In the genomic region with DNA sequence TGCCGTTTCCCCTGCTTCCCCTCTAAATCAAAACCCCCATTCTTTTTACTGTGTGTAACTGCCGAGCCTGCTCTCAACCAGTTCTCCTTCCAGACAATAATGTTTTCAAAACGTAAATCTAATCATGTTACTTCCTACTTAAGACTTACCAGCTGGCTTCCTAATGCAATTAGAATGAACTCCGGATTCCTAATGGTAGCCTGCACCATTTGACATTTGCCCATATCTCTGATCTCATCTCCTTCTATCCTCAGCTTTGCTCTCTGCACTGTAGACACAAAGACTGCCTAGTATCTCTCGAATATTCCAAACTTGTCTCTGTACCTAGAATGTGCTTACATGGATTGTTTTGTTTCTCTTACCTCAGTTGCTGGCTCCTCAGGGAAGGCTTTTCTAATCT, we compare ENCODE assay signal across 2 cellular contexts.
TF ChIP-seq lines count a peak whose summit lies in the region.

No MANE protein-coding gene starts in this region.

TF ChIP-seq in SK-N-SH, 30 proteins besides CTCF, POLR2A, EP300 and RAD21 (continues in another document):
- TF ChIP-seq SMC3 (IDR thresholded peaks at IDR 0.05; ENCODE audit: low read depth, low read length) (no peak), GABPA (IDR thresholded peaks at IDR 0.05; ENCODE audit: low read depth) (no peak), CHD2 (IDR thresholded peaks at IDR 0.05; ENCODE audit: low read length, partially characterized antibody) (peak; percentile 11), TEAD4 (IDR thresholded peaks at IDR 0.05; ENCODE audit: borderline replicate concordance, insufficient read depth) (no peak), TAF1 (IDR thresholded peaks at IDR 0.05; ENCODE audit: borderline replicate concordance, low read depth, low read length) (no peak), FOSL2 (IDR thresholded peaks at IDR 0.05; ENCODE audit: borderline replicate concordance, low read depth) (no peak), MXI1 (IDR thresholded peaks at IDR 0.05; ENCODE audit: low read depth, low read length) (0 out of 2 replicates have a peak, but pooled peaks have one; percentile 24), POLR2AphosphoS5 (IDR thresholded peaks at IDR 0.05; ENCODE audit: low read depth, low read length) (peak; percentile 57; the same call in 1 of the 2 replicates), RCOR1 (IDR thresholded peaks at IDR 0.05; ENCODE audit: low read length) (no peak), EZH2phosphoT487 (IDR thresholded peaks at IDR 0.05; ENCODE audit: borderline replicate concordance, low read depth) (no peak), YY1 (IDR thresholded peaks at IDR 0.05; ENCODE audit: low read depth) (no peak), TCF12 (IDR thresholded peaks at IDR 0.05) (peak; percentile 74), NRF1 (IDR thresholded peaks at IDR 0.05; ENCODE audit: low read depth, low read length) (no peak), FOXM1 (IDR thresholded peaks at IDR 0.05; ENCODE audit: low read depth) (no peak), GATA2 (CRISPR knock-in tag; IDR thresholded peaks at IDR 0.05) (peak; percentile 78), ELF1 (IDR thresholded peaks at IDR 0.05) (no peak), RXRA (IDR thresholded peaks at IDR 0.05; ENCODE audit: borderline replicate concordance, low read depth) (no peak), MEF2A (IDR thresholded peaks at IDR 0.05; ENCODE audit: borderline replicate concordance, low read depth) (no peak), RFX5 (IDR thresholded peaks at IDR 0.05; ENCODE audit: low read length) (no peak), SIN3A (IDR thresholded peaks at IDR 0.05; ENCODE audit: borderline replicate concordance, low read depth, low read length) (0 out of 2 replicates have a peak, but pooled peaks have one; percentile 62), FOXJ3 (CRISPR knock-in tag; IDR thresholded peaks at IDR 0.05) (no peak; the same call in 1 of the 2 replicates), JUND (IDR thresholded peaks at IDR 0.05) (no peak)
- TF ChIP-seq, protein P1, sequence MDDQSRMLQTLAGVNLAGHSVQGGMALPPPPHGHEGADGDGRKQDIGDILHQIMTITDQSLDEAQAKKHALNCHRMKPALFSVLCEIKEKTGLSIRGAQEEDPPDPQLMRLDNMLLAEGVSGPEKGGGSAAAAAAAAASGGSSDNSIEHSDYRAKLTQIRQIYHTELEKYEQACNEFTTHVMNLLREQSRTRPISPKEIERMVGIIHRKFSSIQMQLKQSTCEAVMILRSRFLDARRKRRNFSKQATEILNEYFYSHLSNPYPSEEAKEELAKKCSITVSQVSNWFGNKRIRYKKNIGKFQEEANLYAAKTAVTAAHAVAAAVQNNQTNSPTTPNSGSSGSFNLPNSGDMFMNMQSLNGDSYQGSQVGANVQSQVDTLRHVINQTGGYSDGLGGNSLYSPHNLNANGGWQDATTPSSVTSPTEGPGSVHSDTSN (IDR thresholded peaks at IDR 0.05) = peak; percentile 43; the same call in 1 of the 2 replicates
- TF ChIP-seq, protein P2, sequence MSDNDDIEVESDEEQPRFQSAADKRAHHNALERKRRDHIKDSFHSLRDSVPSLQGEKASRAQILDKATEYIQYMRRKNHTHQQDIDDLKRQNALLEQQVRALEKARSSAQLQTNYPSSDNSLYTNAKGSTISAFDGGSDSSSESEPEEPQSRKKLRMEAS (IDR thresholded peaks at IDR 0.05; ENCODE audit: low read depth) = 0 out of 2 replicates have a peak, but pooled peaks have one; percentile 20
- TF ChIP-seq, protein P3, sequence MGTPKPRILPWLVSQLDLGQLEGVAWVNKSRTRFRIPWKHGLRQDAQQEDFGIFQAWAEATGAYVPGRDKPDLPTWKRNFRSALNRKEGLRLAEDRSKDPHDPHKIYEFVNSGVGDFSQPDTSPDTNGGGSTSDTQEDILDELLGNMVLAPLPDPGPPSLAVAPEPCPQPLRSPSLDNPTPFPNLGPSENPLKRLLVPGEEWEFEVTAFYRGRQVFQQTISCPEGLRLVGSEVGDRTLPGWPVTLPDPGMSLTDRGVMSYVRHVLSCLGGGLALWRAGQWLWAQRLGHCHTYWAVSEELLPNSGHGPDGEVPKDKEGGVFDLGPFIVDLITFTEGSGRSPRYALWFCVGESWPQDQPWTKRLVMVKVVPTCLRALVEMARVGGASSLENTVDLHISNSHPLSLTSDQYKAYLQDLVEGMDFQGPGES (IDR thresholded peaks at IDR 0.05; ENCODE audit: low read depth, low read length) = no peak
- TF ChIP-seq, protein P4, sequence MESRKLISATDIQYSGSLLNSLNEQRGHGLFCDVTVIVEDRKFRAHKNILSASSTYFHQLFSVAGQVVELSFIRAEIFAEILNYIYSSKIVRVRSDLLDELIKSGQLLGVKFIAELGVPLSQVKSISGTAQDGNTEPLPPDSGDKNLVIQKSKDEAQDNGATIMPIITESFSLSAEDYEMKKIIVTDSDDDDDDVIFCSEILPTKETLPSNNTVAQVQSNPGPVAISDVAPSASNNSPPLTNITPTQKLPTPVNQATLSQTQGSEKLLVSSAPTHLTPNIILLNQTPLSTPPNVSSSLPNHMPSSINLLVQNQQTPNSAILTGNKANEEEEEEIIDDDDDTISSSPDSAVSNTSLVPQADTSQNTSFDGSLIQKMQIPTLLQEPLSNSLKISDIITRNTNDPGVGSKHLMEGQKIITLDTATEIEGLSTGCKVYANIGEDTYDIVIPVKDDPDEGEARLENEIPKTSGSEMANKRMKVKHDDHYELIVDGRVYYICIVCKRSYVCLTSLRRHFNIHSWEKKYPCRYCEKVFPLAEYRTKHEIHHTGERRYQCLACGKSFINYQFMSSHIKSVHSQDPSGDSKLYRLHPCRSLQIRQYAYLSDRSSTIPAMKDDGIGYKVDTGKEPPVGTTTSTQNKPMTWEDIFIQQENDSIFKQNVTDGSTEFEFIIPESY (IDR thresholded peaks at IDR 0.05; ENCODE audit: borderline replicate concordance, low read depth) = no peak
- TF ChIP-seq, protein P5, sequence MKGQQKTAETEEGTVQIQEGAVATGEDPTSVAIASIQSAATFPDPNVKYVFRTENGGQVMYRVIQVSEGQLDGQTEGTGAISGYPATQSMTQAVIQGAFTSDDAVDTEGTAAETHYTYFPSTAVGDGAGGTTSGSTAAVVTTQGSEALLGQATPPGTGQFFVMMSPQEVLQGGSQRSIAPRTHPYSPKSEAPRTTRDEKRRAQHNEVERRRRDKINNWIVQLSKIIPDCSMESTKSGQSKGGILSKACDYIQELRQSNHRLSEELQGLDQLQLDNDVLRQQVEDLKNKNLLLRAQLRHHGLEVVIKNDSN (IDR thresholded peaks at IDR 0.05; ENCODE audit: borderline replicate concordance, low read depth) = no peak
- TF ChIP-seq, protein P6, sequence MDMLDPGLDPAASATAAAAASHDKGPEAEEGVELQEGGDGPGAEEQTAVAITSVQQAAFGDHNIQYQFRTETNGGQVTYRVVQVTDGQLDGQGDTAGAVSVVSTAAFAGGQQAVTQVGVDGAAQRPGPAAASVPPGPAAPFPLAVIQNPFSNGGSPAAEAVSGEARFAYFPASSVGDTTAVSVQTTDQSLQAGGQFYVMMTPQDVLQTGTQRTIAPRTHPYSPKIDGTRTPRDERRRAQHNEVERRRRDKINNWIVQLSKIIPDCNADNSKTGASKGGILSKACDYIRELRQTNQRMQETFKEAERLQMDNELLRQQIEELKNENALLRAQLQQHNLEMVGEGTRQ (IDR thresholded peaks at IDR 0.05; ENCODE audit: borderline replicate concordance, low read depth, low read length) = no peak

TF ChIP-seq in endothelial cell of umbilical vein, 7 proteins besides CTCF, POLR2A, EP300 and RAD21:
- TF ChIP-seq, protein P2 (IDR thresholded peaks at IDR 0.05; ENCODE audit: insufficient read depth, insufficient read length) = no peak
- no peak for TF ChIP-seq POLR2AphosphoS5 (IDR thresholded peaks at IDR 0.05; ENCODE audit: insufficient read depth, low read depth, low read length)
- TF ChIP-seq GATA2 (IDR thresholded peaks at IDR 0.05; ENCODE audit: insufficient read depth, insufficient read length, low read depth, low read length) = no peak
- TF ChIP-seq EZH2 (IDR thresholded peaks at IDR 0.05; ENCODE audit: borderline replicate concordance, low read depth, low read length, severe bottlenecking) = no peak
- TF ChIP-seq FOS (IDR thresholded peaks at IDR 0.05; ENCODE audit: borderline replicate concordance, insufficient read depth, low read length) = no peak
- no peak for TF ChIP-seq JUN (IDR thresholded peaks at IDR 0.05; ENCODE audit: borderline replicate concordance, insufficient read depth, insufficient read length, low read depth)
- no peak for TF ChIP-seq MYC (IDR thresholded peaks at IDR 0.05; ENCODE audit: low read depth, low read length)
TF ChIP-seq in endothelial cell of umbilical vein: peak in this region for 0.
